Comparison of ENCODE assay signal across 1 cellular context in the genomic region with DNA sequence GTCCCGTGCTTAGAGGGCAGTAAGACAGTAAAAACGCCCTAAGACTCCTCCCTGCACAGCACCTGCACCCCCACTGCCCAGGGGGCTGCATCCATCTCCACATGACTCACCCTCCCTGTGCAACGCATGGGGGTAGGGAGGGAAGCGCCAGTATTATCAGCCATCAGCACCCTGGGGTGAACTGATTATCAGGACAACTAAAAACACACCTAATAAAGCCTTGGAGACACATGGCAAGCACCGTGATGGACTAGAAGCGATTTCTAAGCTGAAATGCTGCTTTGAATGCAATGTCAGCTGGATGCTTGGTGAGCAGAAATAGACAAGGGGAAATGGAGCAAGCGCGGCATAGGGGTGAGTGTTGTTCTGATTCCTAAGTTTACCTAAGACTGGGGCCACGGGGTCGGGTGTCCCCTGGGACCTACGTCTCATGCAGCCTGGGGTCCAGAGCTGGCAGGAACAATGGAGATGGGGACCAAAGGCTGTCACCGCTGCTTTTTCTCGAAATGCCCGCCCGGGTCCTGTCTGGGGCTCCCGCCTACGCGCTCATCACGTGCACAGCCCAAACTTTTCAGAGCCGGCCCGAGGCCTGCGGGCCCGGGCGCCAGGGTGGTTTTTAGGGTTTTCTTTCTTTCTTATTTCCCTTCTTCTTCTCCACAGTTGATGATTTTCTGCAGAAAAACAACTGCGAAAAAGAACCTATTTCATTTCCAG.
TF ChIP-seq lines count a peak whose summit lies in the region.

No MANE protein-coding gene starts in this region.

TF ChIP-seq in HEK293, 187 proteins besides CTCF, POLR2A, EP300 and RAD21 (continued from another document):
- TF ChIP-seq, protein P1, sequence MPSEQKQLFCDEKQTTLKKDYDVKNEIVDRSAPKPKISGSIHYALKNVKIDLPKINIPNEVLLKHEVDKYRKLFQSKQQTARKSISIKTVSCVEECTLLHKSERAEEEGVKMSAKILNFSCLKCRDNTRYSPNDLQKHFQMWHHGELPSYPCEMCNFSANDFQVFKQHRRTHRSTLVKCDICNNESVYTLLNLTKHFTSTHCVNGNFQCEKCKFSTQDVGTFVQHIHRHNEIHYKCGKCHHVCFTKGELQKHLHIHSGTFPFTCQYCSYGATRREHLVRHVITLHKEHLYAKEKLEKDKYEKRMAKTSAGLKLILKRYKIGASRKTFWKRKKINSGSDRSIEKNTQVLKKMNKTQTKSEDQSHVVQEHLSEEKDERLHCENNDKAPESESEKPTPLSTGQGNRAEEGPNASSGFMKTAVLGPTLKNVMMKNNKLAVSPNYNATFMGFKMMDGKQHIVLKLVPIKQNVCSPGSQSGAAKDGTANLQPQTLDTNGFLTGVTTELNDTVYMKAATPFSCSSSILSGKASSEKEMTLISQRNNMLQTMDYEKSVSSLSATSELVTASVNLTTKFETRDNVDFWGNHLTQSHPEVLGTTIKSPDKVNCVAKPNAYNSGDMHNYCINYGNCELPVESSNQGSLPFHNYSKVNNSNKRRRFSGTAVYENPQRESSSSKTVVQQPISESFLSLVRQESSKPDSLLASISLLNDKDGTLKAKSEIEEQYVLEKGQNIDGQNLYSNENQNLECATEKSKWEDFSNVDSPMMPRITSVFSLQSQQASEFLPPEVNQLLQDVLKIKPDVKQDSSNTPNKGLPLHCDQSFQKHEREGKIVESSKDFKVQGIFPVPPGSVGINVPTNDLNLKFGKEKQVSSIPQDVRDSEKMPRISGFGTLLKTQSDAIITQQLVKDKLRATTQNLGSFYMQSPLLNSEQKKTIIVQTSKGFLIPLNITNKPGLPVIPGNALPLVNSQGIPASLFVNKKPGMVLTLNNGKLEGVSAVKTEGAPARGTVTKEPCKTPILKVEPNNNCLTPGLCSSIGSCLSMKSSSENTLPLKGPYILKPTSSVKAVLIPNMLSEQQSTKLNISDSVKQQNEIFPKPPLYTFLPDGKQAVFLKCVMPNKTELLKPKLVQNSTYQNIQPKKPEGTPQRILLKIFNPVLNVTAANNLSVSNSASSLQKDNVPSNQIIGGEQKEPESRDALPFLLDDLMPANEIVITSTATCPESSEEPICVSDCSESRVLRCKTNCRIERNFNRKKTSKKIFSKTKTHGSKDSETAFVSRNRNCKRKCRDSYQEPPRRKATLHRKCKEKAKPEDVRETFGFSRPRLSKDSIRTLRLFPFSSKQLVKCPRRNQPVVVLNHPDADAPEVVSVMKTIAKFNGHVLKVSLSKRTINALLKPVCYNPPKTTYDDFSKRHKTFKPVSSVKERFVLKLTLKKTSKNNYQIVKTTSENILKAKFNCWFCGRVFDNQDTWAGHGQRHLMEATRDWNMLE (tag by site-specific recombination; conservative IDR thresholded peaks at IDR 0.05; ENCODE audit: low read depth): no peak
- TF ChIP-seq ZNF777 (tag by site-specific recombination; IDR thresholded peaks at IDR 0.05; ENCODE audit: borderline replicate concordance) (no peak), ZNF707 (tag by site-specific recombination; IDR thresholded peaks at IDR 0.05) (no peak), ZNF157 (tag by site-specific recombination; IDR thresholded peaks at IDR 0.05) (no peak), GLI2 (tag by site-specific recombination; IDR thresholded peaks at IDR 0.05; ENCODE audit: borderline replicate concordance, low read depth) (no peak), ZNF23 (tag by site-specific recombination; IDR thresholded peaks at IDR 0.05; ENCODE audit: borderline replicate concordance) (no peak), BCL11B (tag by site-specific recombination; IDR thresholded peaks at IDR 0.05; ENCODE audit: low read depth) (no peak), ZNF132 (tag by site-specific recombination; IDR thresholded peaks at IDR 0.05; ENCODE audit: borderline replicate concordance) (no peak), ZNF701 (tag by site-specific recombination; IDR thresholded peaks at IDR 0.05) (no peak)
- TF ChIP-seq, protein P2, sequence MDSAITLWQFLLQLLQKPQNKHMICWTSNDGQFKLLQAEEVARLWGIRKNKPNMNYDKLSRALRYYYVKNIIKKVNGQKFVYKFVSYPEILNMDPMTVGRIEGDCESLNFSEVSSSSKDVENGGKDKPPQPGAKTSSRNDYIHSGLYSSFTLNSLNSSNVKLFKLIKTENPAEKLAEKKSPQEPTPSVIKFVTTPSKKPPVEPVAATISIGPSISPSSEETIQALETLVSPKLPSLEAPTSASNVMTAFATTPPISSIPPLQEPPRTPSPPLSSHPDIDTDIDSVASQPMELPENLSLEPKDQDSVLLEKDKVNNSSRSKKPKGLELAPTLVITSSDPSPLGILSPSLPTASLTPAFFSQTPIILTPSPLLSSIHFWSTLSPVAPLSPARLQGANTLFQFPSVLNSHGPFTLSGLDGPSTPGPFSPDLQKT (IDR thresholded peaks at IDR 0.05; ENCODE audit: borderline replicate concordance, low read depth, low read length): no peak
